In genomic region chr18:58194028-58194427, GRCh38 we compare ENCODE assay signal across 8 cellular contexts.
DNase-seq lines count a peak whose midpoint lies in the region; ATAC-seq and TF ChIP-seq lines count a peak whose summit lies in the region.

No MANE protein-coding gene starts in this region.

- no peak overlapping the region for H2AFZ ChIP-seq in osteoblast (ENCODE audit: low read length)

- no peaks in the 10 kb centered on the region for H3K9me3 ChIP-seq in osteoblast (ENCODE audit: low read depth, low read length)

- H3K79me2 ChIP-seq in osteoblast (ENCODE audit: insufficient read depth, low read length), result no peaks in the 10 kb centered on the region

- ATAC-seq in GM21528 (IDR thresholded peaks at IDR 0.05; ENCODE audit: low FRiP score, unreplicated experiment), result no peak

- H3K4me3 ChIP-seq in GM06990 (replicated peaks; ENCODE audit: low read depth, low read length) (no peak overlapping the region), epithelial cell of esophagus (ENCODE audit: low read length) (no peak overlapping the region), osteoblast (ENCODE audit: insufficient read depth, low read length) (no peak overlapping the region)

- TF ChIP-seq CTCF in GM06990 (IDR thresholded peaks at IDR 0.05; ENCODE audit: insufficient read depth, low read length, poor library complexity, severe bottlenecking) (peak; percentile 37), epithelial cell of esophagus (IDR thresholded peaks at IDR 0.05; ENCODE audit: insufficient read depth, low read depth, low read length, missing control alignments) (peak; percentile 23), osteoblast (IDR thresholded peaks at IDR 0.05; ENCODE audit: extremely low read depth, low read depth, low read length) (peak; percentile 34)

- peaks cover 14% of the 10 kb centered on the region for H3K4me1 ChIP-seq in osteoblast (ENCODE audit: insufficient read depth, low read length)

- H3K27ac ChIP-seq in osteoblast (ENCODE audit: low read depth, low read length), result no peak overlapping the region

- no peak for DNase-seq in GM06990 (ENCODE audit: extremely low read depth, insufficient read length)
- peak; percentile 23 for DNase-seq in LHCN-M2 (ENCODE audit: low read depth)
- DNase-seq in epithelial cell of esophagus (ENCODE audit: low read depth), result no peak
- no peak for DNase-seq in osteoblast (ENCODE audit: insufficient read length, low spot score, missing footprints)
- DNase-seq in NCI-H1105 (lab: John Stamatoyannopoulos, UW), result no peak
- DNase-seq in HCEC 1CT, result no peak
- no peak for DNase-seq in mucosa of gallbladder (ENCODE audit: low spot score)

- H3K36me3 ChIP-seq in GM06990 (ENCODE audit: control insufficient read depth, insufficient read depth, low read length), result no peaks in the 10 kb centered on the region
- H3K36me3 ChIP-seq in osteoblast (ENCODE audit: insufficient read depth, low read length), result no peaks in the 10 kb centered on the region

- no peak overlapping the region for H3K4me2 ChIP-seq in osteoblast (ENCODE audit: insufficient read depth, low read length)

- no peaks in the 10 kb centered on the region for H4K20me1 ChIP-seq in osteoblast (ENCODE audit: insufficient read depth, low read length)

- no peaks in the 10 kb centered on the region for H3K27me3 ChIP-seq in GM06990 (replicated peaks; ENCODE audit: control insufficient read depth, insufficient read depth, low read length)
- H3K27me3 ChIP-seq in osteoblast (ENCODE audit: insufficient read depth, low read length), result no peaks in the 10 kb centered on the region
